In genomic region chr18:36828630-36829361, GRCh38 we compare ENCODE assay signal across 8 cellular contexts. TPM values are rescaled to one million over a fixed set of nuclear protein-coding genes. Genes with fewer than 3 reads are reported as not detected.
DNase-seq lines count a peak whose midpoint lies in the region; ATAC-seq and TF ChIP-seq lines count a peak whose summit lies in the region.

Gene KIAA1328 (plus strand): TSS chr18:36829127. CDS start chr18:36829139, 12 bp downstream.
Gene TPGS2 (minus strand): TSS chr18:36829002. CDS start chr18:36828767, 235 bp downstream.

- peak within 1 kb of the TSS; percentile 97 for H3K4me3 Mint-ChIP-seq in activated T-cell treated with anti-CD3 and anti-CD28 coated beads, Interleukin-2, amount 50 U/mL, for 24 hours

- no peaks in the 10 kb centered on the region for H3K9me3 ChIP-seq in PC-3 (ENCODE audit: low read length)
- no peaks in the 10 kb centered on the region for H3K9me3 ChIP-seq in esophagus (ENCODE audit: control insufficient read depth in 2 of 2, insufficient read depth in 1 of 2, low read depth in 1 of 2, low read length in 1 of 2)

- H3K9me3 Mint-ChIP-seq in activated T-cell treated with anti-CD3 and anti-CD28 coated beads, Interleukin-2, amount 50 U/mL, for 24 hours = no peaks in the 10 kb centered on the region

- no TSS peak for BruUV-seq in PC-3 (replicated peaks; lab: Mats Ljungman, UMichigan)

- DNase-seq in DMS53 treated with DMSO at 0.1 percent for 48 hours (lab: John Stamatoyannopoulos, UW; ENCODE audit: unreplicated experiment) (peak; percentile 76), PC-3 (peak; percentile 65), myocyte (ENCODE audit: low read depth) (peak; percentile 91)
- DNase-seq in activated T-cell treated with anti-CD3 and anti-CD28 coated beads, Interleukin-2, amount 50 U/mL, for 24 hours = peak; percentile 92
- peak; percentile 78 to 79 for DNase-seq in stimulated activated CD8-positive, alpha-beta memory T cell treated with anti-CD3 and anti-CD28 coated beads, Interleukin-7, amount 100 ng/mL, for 48 hours (ENCODE audit: extremely low read depth in 1 of 2, low read depth in 1 of 2)

- no peak; the same call in 1 of the 2 replicates for TF ChIP-seq CTCF in PC-3 (conservative IDR thresholded peaks at IDR 0.05; ENCODE audit: low read depth, low read length)

- H3K4me1 Mint-ChIP-seq in activated T-cell treated with anti-CD3 and anti-CD28 coated beads, Interleukin-2, amount 50 U/mL, for 24 hours (ENCODE audit: low read depth) = peaks cover 50% of the 10 kb centered on the region

- H3K27ac ChIP-seq in PC-3 (ENCODE audit: low read length) (peak within 1 kb of the TSS; percentile 44), esophagus (ENCODE audit: low read depth in 2 of 2, low read length in 1 of 2) (peak within 1 kb of the TSS; percentile 90 to 92)

- peaks cover 26% of the 10 kb centered on the region for H3K79me2 ChIP-seq in PC-3 (ENCODE audit: low read length)

- TF ChIP-seq EP300 in Ishikawa (IDR thresholded peaks at IDR 0.05; ENCODE audit: borderline replicate concordance) = no peak

- POLR2A ChIA-PET in PC-3 (lab: Charles Lee; ENCODE audit: unreplicated experiment) = interaction anchor here (0.6 kb wide), 2 partner anchors 83 to 88 kb away, joined by 3 read pairs; no protein-coding TSS in a partner anchor

- peak within 1 kb of the TSS; percentile 90 for H3K4me2 ChIP-seq in PC-3 (ENCODE audit: low read length)

- H3F3A ChIP-seq in PC-3 (ENCODE audit: low read length, unreplicated experiment) = no peaks in the 10 kb centered on the region

- peak within 1 kb of the TSS; percentile 95 for H3K27ac Mint-ChIP-seq in activated T-cell treated with anti-CD3 and anti-CD28 coated beads, Interleukin-2, amount 50 U/mL, for 24 hours

- no peaks in the 10 kb centered on the region for H3K9me2 ChIP-seq in PC-3 (replicated peaks; ENCODE audit: low read length)

- H2AFZ ChIP-seq in PC-3 (ENCODE audit: low read length) = peak within 1 kb of the TSS; percentile 90

- H4K20me1 ChIP-seq in PC-3 (ENCODE audit: low read length) = no peaks in the 10 kb centered on the region

- peaks cover 34% of the 10 kb centered on the region for H3K36me3 Mint-ChIP-seq in activated T-cell treated with anti-CD3 and anti-CD28 coated beads, Interleukin-2, amount 50 U/mL, for 24 hours (ENCODE audit: low read depth)

- no peaks in the 10 kb centered on the region for H3K27me3 ChIP-seq in PC-3 (ENCODE audit: low read length)
- no peaks in the 10 kb centered on the region for H3K27me3 ChIP-seq in esophagus (ENCODE audit: control insufficient read depth in 1 of 2, insufficient read depth in 2 of 2, low read length in 2 of 2)

- H3K4me3 ChIP-seq in PC-3 (ENCODE audit: low read length) (peak within 1 kb of the TSS; percentile 84), esophagus (ENCODE audit: low read depth in 1 of 2, low read length in 2 of 2) (peak within 1 kb of the TSS; percentile 62 to 95)

- intact Hi-C loops in PC-3 (cut with micrococcal nuclease) = no loop called here

- peak; percentile 84 for ATAC-seq in GM21576 (IDR thresholded peaks at IDR 0.05; ENCODE audit: unreplicated experiment)
- peak; percentile 81 for ATAC-seq in PC-3

- peaks cover 14% of the 10 kb centered on the region; the same call in 1 of the 2 replicates for H3K4me1 ChIP-seq in PC-3 (ENCODE audit: insufficient read depth, low read length)
- no peaks in the 10 kb centered on the region for H3K4me1 ChIP-seq in esophagus (ENCODE audit: control insufficient read depth in 2 of 2, insufficient read depth in 2 of 2, low read length in 1 of 2)

- WGBS in esophagus, 2 donors = 0% methylated on average over 70 to 83 of the region's 83 CpGs

- peak within 1 kb of the TSS; percentile 77 for H3K9ac ChIP-seq in PC-3 (ENCODE audit: low read length)

- H3K36me3 ChIP-seq in PC-3 (ENCODE audit: low read depth, low read length) (no peaks in the 10 kb centered on the region), esophagus (ENCODE audit: control insufficient read depth in 2 of 2, insufficient read depth in 2 of 2, low read length in 1 of 2) (no peaks in the 10 kb centered on the region)

- peak; percentile 38; the same call in 1 of the 2 replicates for TF ChIP-seq RAD21 in Ishikawa (IDR thresholded peaks at IDR 0.05; ENCODE audit: low read depth)

- no peaks in the 10 kb centered on the region for H3K27me3 Mint-ChIP-seq in activated T-cell treated with anti-CD3 and anti-CD28 coated beads, Interleukin-2, amount 50 U/mL, for 24 hours

- CTCF ChIA-PET in PC-3 (lab: Charles Lee) = interaction anchor here (0.7 kb wide), 1 partner anchor 72 kb away, joined by 4 read pairs; no protein-coding TSS in a partner anchor

TF ChIP-seq in Ishikawa, 13 proteins besides CTCF, POLR2A, EP300 and RAD21:
- TF ChIP-seq ZBTB7A (IDR thresholded peaks at IDR 0.05; ENCODE audit: low read depth) (peak; percentile 68; the same call in 1 of the 2 replicates), USF1 (IDR thresholded peaks at IDR 0.05) (no peak), YY1 (IDR thresholded peaks at IDR 0.05; ENCODE audit: low read depth) (peak; percentile 92), EGR1 (IDR thresholded peaks at IDR 0.05) (no peak; the same call in 1 of the 2 replicates), NFIC (IDR thresholded peaks at IDR 0.05) (peak; percentile 23; the same call in 1 of the 2 replicates), TAF1 (IDR thresholded peaks at IDR 0.05; ENCODE audit: low read depth) (0 out of 2 replicates have a peak, but pooled peaks have one; percentile 28), MAX (IDR thresholded peaks at IDR 0.05) (peak; percentile 79)

RNA-seq across cellular contexts. Expression of gene KIAA1328, which starts in this region (rescaled TPM):
- total RNA-seq in PC-3 (2014; rRNA removed) (1.6 and 4.4 TPM in 2 replicates), myocyte (4.5 and 5.0 TPM in 2 replicates)
- 1 to 10 TPM; 1.9 to 2.6 TPM for polyA plus RNA-seq in esophagus
- 2.4 TPM for polyA plus RNA-seq in myocyte (2012)

RNA-seq across cellular contexts. Expression of gene TPGS2, which starts in this region (rescaled TPM):
- total RNA-seq in PC-3 (2014; rRNA removed) = 44.2 and 44.9 TPM in 2 replicates
- polyA plus RNA-seq in esophagus = 10 to 100 TPM; 27.6 to 62.6 TPM
- total RNA-seq in myocyte = 68.9 and 120 TPM in 2 replicates
- polyA plus RNA-seq in myocyte (2012) = 114 TPM

Comparison
In these comparisons a context has a peak if more than half of its experiments do, and no peak if none do; other contexts are left out.
1. Peak in every context shown above with its lines: DNase-seq, ATAC-seq, H3K4me3 ChIP-seq and H3K27ac ChIP-seq.